In the genomic region with DNA sequence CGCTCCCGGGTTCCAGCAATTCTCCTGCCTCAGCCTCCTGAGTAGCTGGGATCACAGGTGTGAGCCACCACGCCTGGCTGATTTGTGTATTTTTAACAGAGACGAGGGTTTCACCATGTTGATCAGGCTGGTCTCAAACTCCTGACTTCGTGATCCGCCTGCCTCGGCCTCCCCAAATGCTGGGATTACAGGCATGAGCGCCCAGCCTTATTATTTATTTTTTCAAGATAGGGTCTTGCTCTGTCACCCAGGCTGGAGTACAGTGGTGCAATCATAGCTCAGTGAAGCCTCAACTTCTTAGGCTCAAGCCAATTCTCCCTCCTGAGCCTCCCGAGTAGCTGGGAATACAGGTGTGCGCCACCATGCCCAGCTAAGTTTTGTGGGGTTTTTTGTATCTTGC, we compare ENCODE assay signal across 13 cellular contexts. TPM values are rescaled to one million over a fixed set of nuclear protein-coding genes. Genes with fewer than 3 reads are reported as not detected.
A peak's percentile ranks its signal among the peaks of the same experiment; 100 is the strongest.
DNase-seq lines count a peak whose midpoint lies in the region; ATAC-seq, FAIRE-seq and TF ChIP-seq lines count a peak whose summit lies in the region.
"Not testable (repeated sequence)": the region's sequence is repeated elsewhere in the genome, so short reads cannot be mapped to it uniquely, and the experiment has no call there.
"Had no signal": no experiment of that assay in that cellular context is flagged by ENCODE, and none has a peak within 500 bp of the region (broad histone marks: within the 10 kb centered on the region; RNA-seq: fewer than 3 reads in every experiment).

No MANE protein-coding gene starts in this region.

- H3K4me1 Mint-ChIP-seq in CD14-positive monocyte (peaks cover 80% of the 10 kb centered on the region), chondrocyte (ENCODE audit: low read depth) (peaks cover 15% of the 10 kb centered on the region), glutamatergic neuron (ENCODE audit: low read depth, unreplicated experiment) (peaks cover 18% of the 10 kb centered on the region)

- intact Hi-C loops in CD14-positive monocyte (cut with micrococcal nuclease) = loop anchor here (5.0 kb wide), 2 partner anchors 37 to 357 kb away; no protein-coding TSS in a partner anchor
- intact Hi-C loops in left cardiac atrium (cut with DNase I); kidney (cut with DNase I); lower lobe of right lung (cut with DNase I): not testable (repeated sequence)
- intact Hi-C loops in sigmoid colon (cut with DNase I) = loop anchor here (10.0 kb wide), 2 partner anchors 145 to 175 kb away; no protein-coding TSS in a partner anchor

- peak; percentile 20 for DNase-seq in CD14-positive monocyte (ENCODE audit: low spot score)
- DNase-seq in chondrocyte (ENCODE audit: low spot score) = peak; percentile 20
- DNase-seq in glutamatergic neuron = peak; percentile 4
- peak; percentile 5 for DNase-seq in left cardiac atrium
- peak; percentile 49 for DNase-seq in kidney
- peak; percentile 17 for DNase-seq in lower lobe of right lung
- peak; percentile 34 for DNase-seq in sigmoid colon

- 79 to 94% methylated on average over 10 of the region's 10 CpGs for WGBS in sigmoid colon, 2 donors

- not testable (repeated sequence) for TF ChIP-seq CTCF in CD14-positive monocyte (IDR thresholded peaks at IDR 0.05); chondrocyte (IDR thresholded peaks at IDR 0.05); glutamatergic neuron (IDR thresholded peaks at IDR 0.05; ENCODE audit: partially characterized antibody, unreplicated experiment); kidney (IDR thresholded peaks at IDR 0.05; ENCODE audit: borderline replicate concordance, extremely low read depth, insufficient read depth); lower lobe of right lung (IDR thresholded peaks at IDR 0.05); sigmoid colon (IDR thresholded peaks at IDR 0.05)

- not testable (repeated sequence) for TF ChIP-seq EP300 in sigmoid colon (IDR thresholded peaks at IDR 0.05)

- peak overlapping the region in 1 of 7 donors; percentile 16 for H3K27ac Mint-ChIP-seq in CD14-positive monocyte
- H3K27ac Mint-ChIP-seq in chondrocyte (ENCODE audit: unreplicated experiment) = not testable (repeated sequence)
- peak overlapping the region; percentile 82 for H3K27ac Mint-ChIP-seq in glutamatergic neuron (ENCODE audit: unreplicated experiment)

- H3K9ac ChIP-seq in kidney (ENCODE audit: low read length in 2 of 2) = not testable (repeated sequence)

- H3K9me3 Mint-ChIP-seq in CD14-positive monocyte; chondrocyte (ENCODE audit: low read depth): not testable (repeated sequence)
- peaks cover 12% of the 10 kb centered on the region for H3K9me3 Mint-ChIP-seq in glutamatergic neuron (ENCODE audit: unreplicated experiment)

- not testable (repeated sequence) for FAIRE-seq in kidney (lab: Jason Lieb, UNC)

- H3K27me3 ChIP-seq in lower lobe of right lung (ENCODE audit: low read depth); sigmoid colon: not testable (repeated sequence)

- not testable (repeated sequence) for H3K9me3 ChIP-seq in kidney (ENCODE audit: control insufficient read depth in 1 of 2, low read length in 2 of 2); lower lobe of right lung; sigmoid colon

- not testable (repeated sequence) for H3K27me3 Mint-ChIP-seq in CD14-positive monocyte (ENCODE audit: low read depth in 3 of 3); chondrocyte (ENCODE audit: low read depth); glutamatergic neuron (ENCODE audit: unreplicated experiment)

- not testable (repeated sequence) for H3K4me3 Mint-ChIP-seq in CD14-positive monocyte; chondrocyte (ENCODE audit: unreplicated experiment); glutamatergic neuron (ENCODE audit: unreplicated experiment)

- H3K4me3 ChIP-seq in kidney (ENCODE audit: low read length in 2 of 2); lower lobe of right lung; sigmoid colon: not testable (repeated sequence)

- H3K36me3 Mint-ChIP-seq in CD14-positive monocyte; chondrocyte (ENCODE audit: low read depth); glutamatergic neuron (ENCODE audit: unreplicated experiment): not testable (repeated sequence)

- H3K4me1 ChIP-seq in kidney (ENCODE audit: control insufficient read depth in 1 of 2, insufficient read depth in 1 of 2, low read depth in 1 of 2, low read length in 2 of 2) (peaks cover 5 to 21% of the 10 kb centered on the region in 2 donors), lower lobe of right lung (peaks cover 32% of the 10 kb centered on the region), sigmoid colon (peaks cover 0 to 64% (median 45%) of the 10 kb centered on the region in 4 donors)

- TF ChIP-seq POLR2A in sigmoid colon (IDR thresholded peaks at IDR 0.05) = not testable (repeated sequence)

- not testable (repeated sequence) for H3K36me3 ChIP-seq in kidney (ENCODE audit: control insufficient read depth in 1 of 2, insufficient read depth in 2 of 2, low read length in 2 of 2); lower lobe of right lung; sigmoid colon

- not testable (repeated sequence) for ATAC-seq in left cardiac atrium, lower lobe of right lung

- H3K27ac ChIP-seq in kidney (ENCODE audit: low read depth in 2 of 2, low read length in 2 of 2); lower lobe of right lung: not testable (repeated sequence)
- H3K27ac ChIP-seq in sigmoid colon = peak overlapping the region in 2 of 4 donors; percentile 75 to 81

RNA-seq across cellular contexts. Expression of a gene that starts 5.3 kb away (rescaled TPM):
- polyA plus RNA-seq in CD14-positive monocyte (10 to 100 TPM; 49.1 to 72.2 TPM), kidney (ENCODE audit: insufficient read depth, low read depth, low replicate concordance) (36.4 TPM), sigmoid colon (100 to 1,000 TPM in 2 of 3 donors, 10 to 100 TPM in 1; 99.1 to 157 (median 109) TPM)
- total RNA-seq in chondrocyte (3.9 to 7.0 TPM (median 6.7 TPM) in 3 replicates), glutamatergic neuron (ENCODE audit: unreplicated experiment) (61.1 TPM), left cardiac atrium (1 to 10 TPM; 6.9 to 8.2 TPM), kidney (48.2 TPM), lower lobe of right lung (33.9 TPM), sigmoid colon (10 to 100 TPM; 11.4 to 72.6 (median 28.9) TPM)

RNA-seq across cellular contexts. Expression of a gene that starts 15.6 kb away (rescaled TPM):
- polyA plus RNA-seq in CD14-positive monocyte (1 to 10 TPM; 7.4 to 7.6 TPM), kidney (ENCODE audit: insufficient read depth, low read depth, low replicate concordance) (4.8 TPM), sigmoid colon (10 to 100 TPM in 1 of 3 donors, 1 to 10 TPM in 2; 5.1 to 11.5 (median 6.0) TPM)
- total RNA-seq in chondrocyte (9.2 to 9.6 TPM (median 9.5 TPM) in 3 replicates), glutamatergic neuron (ENCODE audit: unreplicated experiment) (18.4 TPM), left cardiac atrium (1 to 10 TPM; 6.6 to 8.5 TPM), kidney (14.7 TPM), lower lobe of right lung (12.9 TPM), sigmoid colon (10 to 100 TPM in 1 of 4 donors, 1 to 10 TPM in 3; 8.9 to 12.7 (median 9.3) TPM)

RNA-seq across cellular contexts. Expression of a gene that starts 23.2 kb away (rescaled TPM):
- polyA plus RNA-seq in CD14-positive monocyte (not detected), kidney (ENCODE audit: insufficient read depth, low read depth, low replicate concordance) (0.17 TPM), sigmoid colon (1 to 10 TPM in 1 of 3 donors, not detected in 2; 3.8 TPM)
- total RNA-seq in chondrocyte (not detected in 3 replicates), glutamatergic neuron (ENCODE audit: unreplicated experiment) (1.3 TPM), left cardiac atrium (not detected), kidney (0.13 TPM), lower lobe of right lung (not detected), sigmoid colon (under 1 TPM in 1 of 4 donors, not detected in 3; 0.83 TPM)
- total RNA-seq: A172; A673; CD4-positive, alpha-beta memory T cell; Daoy; GM23338 had no signal
- polyA plus RNA-seq: BJ; CD4-positive, alpha-beta memory T cell; GM23338 had no signal
